Comparison of ENCODE assay signal across 8 cellular contexts in genomic region chr5:154940772-154941620, GRCh38. TPM values are rescaled to one million over a fixed set of nuclear protein-coding genes. Genes with fewer than 3 reads are reported as not detected.
DNase-seq lines count a peak whose midpoint lies in the region; ATAC-seq, FAIRE-seq and TF ChIP-seq lines count a peak whose summit lies in the region.

TSS of gene MRPL22 (plus strand) at chr5:154941073. CDS start at chr5:154941111, 38 bp downstream.

- TF ChIP-seq CTCF in GM12865 (IDR thresholded peaks at IDR 0.05; ENCODE audit: insufficient read depth, low read depth, low read length, missing control alignments) (no peak), cardiac muscle cell (IDR thresholded peaks at IDR 0.05; ENCODE audit: low read depth, low read length) (no peak), pancreas (IDR thresholded peaks at IDR 0.05) (no peak), thyroid gland (IDR thresholded peaks at IDR 0.05) (peak in 3 of 6 experiments; percentile 3 to 29 (median 21))

- H3K4me1 Mint-ChIP-seq in activated naive CD8-positive, alpha-beta T cell treated with anti-CD3 and anti-CD28 coated beads, Interleukin-2, amount 50 U/mL, for 24 hours = peaks cover 49% of the 10 kb centered on the region

- H3K27ac Mint-ChIP-seq in activated naive CD8-positive, alpha-beta T cell treated with anti-CD3 and anti-CD28 coated beads, Interleukin-2, amount 50 U/mL, for 24 hours = peak within 1 kb of the TSS; percentile 98

- WGBS in pancreas, 2 donors = 0 to 1% methylated on average over 40 of the region's 40 CpGs
- WGBS in thyroid gland, 2 donors = 2 to 3% methylated on average over 40 of the region's 40 CpGs

- H3K4me3 ChIP-seq in GM12865 (ENCODE audit: low read depth, low read length) (peak within 1 kb of the TSS; percentile 97), cardiac muscle cell (peak within 1 kb of the TSS; percentile 91), pancreas (peak within 1 kb of the TSS; percentile 26 to 76 (median 60)), thyroid gland (replicated peaks in 1 of 3) (peak within 1 kb of the TSS; percentile 22 to 54 (median 50))

- H3K9me3 ChIP-seq in cardiac muscle cell (ENCODE audit: low read depth) = no peaks in the 10 kb centered on the region
- H3K9me3 ChIP-seq in pancreas = no peaks in the 10 kb centered on the region
- no peaks in the 10 kb centered on the region for H3K9me3 ChIP-seq in thyroid gland

- H3K36me3 Mint-ChIP-seq in activated naive CD8-positive, alpha-beta T cell treated with anti-CD3 and anti-CD28 coated beads, Interleukin-2, amount 50 U/mL, for 24 hours (ENCODE audit: low read depth) = peaks cover 10% of the 10 kb centered on the region

- TF ChIP-seq POLR2A in thyroid gland (IDR thresholded peaks at IDR 0.05) = peak in 1 of 2 donors; percentile 65

- H3K9me3 Mint-ChIP-seq in activated naive CD8-positive, alpha-beta T cell treated with anti-CD3 and anti-CD28 coated beads, Interleukin-2, amount 50 U/mL, for 24 hours = no peaks in the 10 kb centered on the region

- peaks cover 6% of the 10 kb centered on the region for H3K4me1 ChIP-seq in cardiac muscle cell (ENCODE audit: low read depth)
- peaks cover 6 to 33% (median 20%) of the 10 kb centered on the region in 3 donors for H3K4me1 ChIP-seq in pancreas
- H3K4me1 ChIP-seq in thyroid gland = peaks cover 19 to 28% of the 10 kb centered on the region in 2 donors

- H3K36me3 ChIP-seq in cardiac muscle cell (no peaks in the 10 kb centered on the region), pancreas (no peaks in the 10 kb centered on the region), thyroid gland (no peaks in the 10 kb centered on the region)

- peak; percentile 98 for DNase-seq in GM12865 (ENCODE audit: low read depth)
- peak; percentile 93 for DNase-seq in NCI-H1436 (lab: John Stamatoyannopoulos, UW)
- peak; percentile 96 for DNase-seq in SW480 (ENCODE audit: low spot score)
- peak; percentile 96 for DNase-seq in activated naive CD8-positive, alpha-beta T cell treated with anti-CD3 and anti-CD28 coated beads, Interleukin-2, amount 50 U/mL, for 24 hours
- peak; percentile 92 to 96 for DNase-seq in cardiac muscle cell (ENCODE audit: low read depth in 1 of 2, low spot score in 1 of 2)
- peak; percentile 89 to 96 (median 93) for DNase-seq in pancreas
- peak; percentile 91 to 93 for DNase-seq in thyroid gland

- no peak for FAIRE-seq in pancreas (lab: Jason Lieb, UNC)

- H3K27me3 Mint-ChIP-seq in activated naive CD8-positive, alpha-beta T cell treated with anti-CD3 and anti-CD28 coated beads, Interleukin-2, amount 50 U/mL, for 24 hours = peaks cover 3% of the 10 kb centered on the region

- peak within 1 kb of the TSS; percentile 88 for H3K27ac ChIP-seq in cardiac muscle cell
- peak within 1 kb of the TSS in 3 of 4 donors; percentile 47 to 77 (median 75) for H3K27ac ChIP-seq in pancreas
- H3K27ac ChIP-seq in thyroid gland = peak within 1 kb of the TSS; percentile 56 to 89 (median 72)

- peak within 1 kb of the TSS; percentile 97 for H3K4me3 Mint-ChIP-seq in activated naive CD8-positive, alpha-beta T cell treated with anti-CD3 and anti-CD28 coated beads, Interleukin-2, amount 50 U/mL, for 24 hours

- H3K27me3 ChIP-seq in cardiac muscle cell (no peaks in the 10 kb centered on the region), pancreas (no peaks in the 10 kb centered on the region), thyroid gland (no peaks in the 10 kb centered on the region)

- ATAC-seq in HG02763 (IDR thresholded peaks at IDR 0.05; ENCODE audit: unreplicated experiment) (peak; percentile 64), pancreas (peak; percentile 76 to 86 (median 81))
- peak; percentile 45 for ATAC-seq in activated naive CD8-positive, alpha-beta T cell treated with anti-CD3 and anti-CD28 coated beads, Interleukin-2, amount 50 U/mL, for 24 hours

- intact Hi-C loops in pancreas (cut with DNase I) (no loop called here), thyroid gland (cut with DNase I) (no loop called here)

RNA-seq across cellular contexts. Expression of gene MRPL22, which starts in this region (rescaled TPM):
- total RNA-seq in cardiac muscle cell (27.3 and 39.0 TPM in 2 replicates), pancreas (10 to 100 TPM; 11.3 to 29.0 (median 21.6) TPM), thyroid gland (10 to 100 TPM in 3 of 4 donors, 1 to 10 TPM in 1; 9.2 to 31.8 (median 25.2) TPM)
- polyA plus RNA-seq in cardiac muscle cell (139 and 164 TPM in 2 replicates), pancreas (10 to 100 TPM; 22.8 to 27.8 TPM)

Comparison
In these comparisons a context has a peak if more than half of its experiments do, and no peak if none do; other contexts are left out.
1. Peak in every context shown above with its lines: DNase-seq, ATAC-seq, H3K4me3 ChIP-seq and H3K27ac ChIP-seq.